In genomic region chr5:88813805-88814584, GRCh38 we compare ENCODE assay signal across 14 cellular contexts.
DNase-seq lines count a peak whose midpoint lies in the region; ATAC-seq, FAIRE-seq and TF ChIP-seq lines count a peak whose summit lies in the region.
"Had no signal": no experiment of that assay in that cellular context is flagged by ENCODE, and none has a peak within 500 bp of the region (broad histone marks: within the 10 kb centered on the region; RNA-seq: fewer than 3 reads in every experiment).

No MANE protein-coding gene starts in this region.

- CTCF ChIA-PET in endothelial cell of umbilical vein (lab: Charles Lee): interaction anchor here (2.1 kb wide), 1 partner anchor 15 kb away, joined by 4 read pairs; no protein-coding TSS in a partner anchor

- peak; percentile 18 for DNase-seq in NCI-H2227 treated with DMSO at 0.1 percent for 48 hours (lab: John Stamatoyannopoulos, UW)
- DNase-seq in endothelial cell of umbilical vein (ENCODE audit: low read depth, low spot score): no peak
- DNase-seq in psoas muscle: no peak
- no peak for DNase-seq in stimulated activated naive CD8-positive, alpha-beta T cell treated with anti-CD3 and anti-CD28 coated beads, Interleukin-15, amount 100 ng/mL, for 72 hours
- no peak for DNase-seq in small intestine
- no peak for DNase-seq in urothelium cell line (ENCODE audit: low spot score)
- DNase-seq in 8988T: no peak
- DNase-seq: COR-L47; effector CD8-positive, alpha-beta T cell; mucosa of descending colon; NCI-H1436 had no signal

- intact Hi-C loops in endothelial cell of umbilical vein (cut with micrococcal nuclease): no loop called here
- intact Hi-C loops in psoas muscle (cut with DNase I): no loop called here

- ATAC-seq in GM19463 (IDR thresholded peaks at IDR 0.05; ENCODE audit: unreplicated experiment): peak; percentile 42
- peak in 2 of 4 donors; percentile 41 to 48 for ATAC-seq in psoas muscle
- no peak for ATAC-seq in stimulated activated naive CD8-positive, alpha-beta T cell treated with anti-CD3 and anti-CD28 coated beads, Interleukin-15, amount 100 ng/mL, for 72 hours
- ATAC-seq: mucosa of descending colon had no signal

- 67 to 76% (median 70%) methylated on average over 17 of the region's 17 CpGs for WGBS in psoas muscle, 3 donors
- WGBS in small intestine, 3 donors: 71 to 83% (median 82%) methylated on average over 17 of the region's 17 CpGs

- H3K9me3 ChIP-seq in endothelial cell of umbilical vein (replicated peaks; ENCODE audit: control insufficient read depth, insufficient read depth, low read length) (no peaks in the 10 kb centered on the region), psoas muscle (no peaks in the 10 kb centered on the region), small intestine (ENCODE audit: control insufficient read depth, low read depth) (no peaks in the 10 kb centered on the region)
- H3K9me3 ChIP-seq: mucosa of descending colon had no signal

- BruUV-seq in endothelial cell of umbilical vein (replicated peaks; lab: Mats Ljungman, UMichigan): no TSS peak

- no peak for FAIRE-seq in endothelial cell of umbilical vein (lab: Jason Lieb, UNC)
- no peak for FAIRE-seq in small intestine (lab: Jason Lieb, UNC)
- FAIRE-seq in urothelium cell line (lab: Jason Lieb, UNC): no peak

- no peaks in the 10 kb centered on the region for H3K9me3 Mint-ChIP-seq in stimulated activated naive CD8-positive, alpha-beta T cell treated with anti-CD3 and anti-CD28 coated beads, Interleukin-15, amount 100 ng/mL, for 72 hours

- H3K4me1 Mint-ChIP-seq in stimulated activated naive CD8-positive, alpha-beta T cell treated with anti-CD3 and anti-CD28 coated beads, Interleukin-15, amount 100 ng/mL, for 72 hours: no peaks in the 10 kb centered on the region

- no peak overlapping the region for H3K27ac Mint-ChIP-seq in stimulated activated naive CD8-positive, alpha-beta T cell treated with anti-CD3 and anti-CD28 coated beads, Interleukin-15, amount 100 ng/mL, for 72 hours

- POLR2A ChIA-PET in endothelial cell of umbilical vein (lab: Charles Lee): no interaction called here

- H3K27me3 ChIP-seq in endothelial cell of umbilical vein (ENCODE audit: control insufficient read depth in 2 of 2, insufficient read depth in 2 of 2, low read length in 2 of 2): no peaks in the 10 kb centered on the region
- no peaks in the 10 kb centered on the region for H3K27me3 ChIP-seq in psoas muscle (ENCODE audit: insufficient read depth in 3 of 3, low read length in 2 of 3)
- no peaks in the 10 kb centered on the region for H3K27me3 ChIP-seq in small intestine (ENCODE audit: control insufficient read depth in 2 of 2, insufficient read depth in 2 of 2, low read length in 2 of 2)
- H3K27me3 ChIP-seq: hepatocyte had no signal

- no peak overlapping the region for H2AFZ ChIP-seq in endothelial cell of umbilical vein (ENCODE audit: low read depth, low read length)
- H2AFZ ChIP-seq: hepatocyte had no signal

- dilution Hi-C loops in endothelial cell of umbilical vein (cut with MboI; ENCODE audit: extremely low pct_ligation_motif_present, low sequenced_read_pairs): no loop called here

- H3K4me1 ChIP-seq in endothelial cell of umbilical vein (ENCODE audit: control insufficient read depth, extremely low read depth, insufficient read depth, low read length) (peaks cover 25% of the 10 kb centered on the region), psoas muscle (peaks cover 69% of the 10 kb centered on the region), small intestine (ENCODE audit: control insufficient read depth in 2 of 2, insufficient read depth in 1 of 2, low read depth in 1 of 2, low read length in 1 of 2) (no peaks in the 10 kb centered on the region)

- H3K9me1 ChIP-seq in endothelial cell of umbilical vein (replicated peaks; ENCODE audit: control insufficient read depth, extremely low read depth, insufficient read depth, low read length): no peaks in the 10 kb centered on the region

- no peak for TF ChIP-seq POLR2A in endothelial cell of umbilical vein (IDR thresholded peaks at IDR 0.05; ENCODE audit: low read depth, low read length)

- no peak overlapping the region for H3K4me3 Mint-ChIP-seq in stimulated activated naive CD8-positive, alpha-beta T cell treated with anti-CD3 and anti-CD28 coated beads, Interleukin-15, amount 100 ng/mL, for 72 hours

- H3K4me3 ChIP-seq in endothelial cell of umbilical vein (replicated peaks in 1 of 3; ENCODE audit: insufficient read depth in 1 of 3, low read depth in 1 of 3, low read length in 3 of 3): no peak overlapping the region
- no peak overlapping the region for H3K4me3 ChIP-seq in psoas muscle
- H3K4me3 ChIP-seq in small intestine (ENCODE audit: low read depth in 1 of 2, low read length in 2 of 2): no peak overlapping the region
- H3K4me3 ChIP-seq: hepatocyte, mucosa of descending colon, smooth muscle cell had no signal

- no peak overlapping the region for H3K9ac ChIP-seq in endothelial cell of umbilical vein (replicated peaks; ENCODE audit: extremely low read depth, insufficient read depth, low read length)

- no peaks in the 10 kb centered on the region for H4K20me1 ChIP-seq in endothelial cell of umbilical vein (replicated peaks; ENCODE audit: control insufficient read depth, extremely low read depth, insufficient read depth, low read length)

- H3K27ac ChIP-seq in endothelial cell of umbilical vein (ENCODE audit: insufficient read depth, low read depth, low read length): peak overlapping the region; percentile 23
- peak overlapping the region; percentile 72 for H3K27ac ChIP-seq in psoas muscle
- peak overlapping the region in 1 of 2 donors; percentile 34 for H3K27ac ChIP-seq in small intestine (ENCODE audit: low read depth in 1 of 2, low read length in 1 of 2)
- H3K27ac ChIP-seq: hepatocyte had no signal

- H3K36me3 ChIP-seq in endothelial cell of umbilical vein (ENCODE audit: control insufficient read depth in 2 of 2, extremely low read depth in 1 of 2, insufficient read depth in 2 of 2, low read length in 2 of 2) (no peaks in the 10 kb centered on the region), psoas muscle (ENCODE audit: insufficient read depth in 1 of 2, low read depth in 1 of 2) (peaks cover 0 to 6% of the 10 kb centered on the region in 2 donors), small intestine (ENCODE audit: control insufficient read depth in 2 of 2, insufficient read depth in 2 of 2, low read length in 2 of 2) (no peaks in the 10 kb centered on the region)

- no peaks in the 10 kb centered on the region for H3K79me2 ChIP-seq in endothelial cell of umbilical vein (ENCODE audit: control insufficient read depth, insufficient read depth, low read length)
- H3K79me2 ChIP-seq: hepatocyte had no signal

- peaks cover 15% of the 10 kb centered on the region for H3K27me3 Mint-ChIP-seq in stimulated activated naive CD8-positive, alpha-beta T cell treated with anti-CD3 and anti-CD28 coated beads, Interleukin-15, amount 100 ng/mL, for 72 hours

- TF ChIP-seq CTCF in endothelial cell of umbilical vein (IDR thresholded peaks at IDR 0.05; ENCODE audit: extremely low read depth in 1 of 2, insufficient read depth in 1 of 2, low read depth in 1 of 2, low read length in 2 of 2) (no peak), psoas muscle (IDR thresholded peaks at IDR 0.05) (no peak)

- H3K4me2 ChIP-seq in endothelial cell of umbilical vein (ENCODE audit: insufficient read depth, low read length): no peak overlapping the region
- H3K4me2 ChIP-seq: hepatocyte, smooth muscle cell had no signal

TF ChIP-seq in endothelial cell of umbilical vein, 7 proteins besides CTCF, POLR2A, EP300 and RAD21:
- no peak for TF ChIP-seq POLR2AphosphoS5 (IDR thresholded peaks at IDR 0.05; ENCODE audit: insufficient read depth, low read depth, low read length)
- no peak for TF ChIP-seq JUN (IDR thresholded peaks at IDR 0.05; ENCODE audit: borderline replicate concordance, insufficient read depth, insufficient read length, low read depth)
- no peak for TF ChIP-seq MYC (IDR thresholded peaks at IDR 0.05; ENCODE audit: low read depth, low read length)
- no peak for TF ChIP-seq MAX (IDR thresholded peaks at IDR 0.05; ENCODE audit: insufficient read depth, insufficient read length)
- peak; percentile 60 for TF ChIP-seq GATA2 (IDR thresholded peaks at IDR 0.05; ENCODE audit: insufficient read depth, insufficient read length, low read depth, low read length)
- TF ChIP-seq FOS (IDR thresholded peaks at IDR 0.05; ENCODE audit: borderline replicate concordance, insufficient read depth, low read length): peak; percentile 41
